ENCODE assay signal across 8 cellular contexts in genomic region chr18:24488824-24489493, GRCh38. TPM values are rescaled to one million over a fixed set of nuclear protein-coding genes. Genes with fewer than 3 reads are reported as not detected.
A peak's percentile ranks its signal among the peaks of the same experiment; 100 is the strongest.
DNase-seq lines count a peak whose midpoint lies in the region; ATAC-seq, FAIRE-seq and TF ChIP-seq lines count a peak whose summit lies in the region.

No MANE protein-coding gene starts in this region.

- H2AFZ ChIP-seq in K562 (ENCODE audit: low read depth, low read length), result no peak overlapping the region

- no peak for TF ChIP-seq EP300 in K562 (IDR thresholded peaks at IDR 0.05; ENCODE audit: low read length)

- H3K4me3 Mint-ChIP-seq in type B pancreatic cell, result no peak overlapping the region
- H3K4me3 Mint-ChIP-seq in activated naive CD4-positive, alpha-beta T cell treated with anti-CD3 and anti-CD28 coated beads for 36 hours, result no peak overlapping the region

- no peak overlapping the region for H3K9ac ChIP-seq in K562 (ENCODE audit: insufficient read depth in 1 of 2, low read depth in 2 of 2, low read length in 2 of 2)

- no peak overlapping the region for H3K4me2 ChIP-seq in K562 (ENCODE audit: insufficient read depth, low read length)

- H3K9me3 Mint-ChIP-seq in type B pancreatic cell, result peaks cover 4% of the 10 kb centered on the region
- no peaks in the 10 kb centered on the region for H3K9me3 Mint-ChIP-seq in activated naive CD4-positive, alpha-beta T cell treated with anti-CD3 and anti-CD28 coated beads for 36 hours

- no peak for TF ChIP-seq POLR2A in K562 (conservative IDR thresholded peaks at IDR 0.05)

- CTCF ChIA-PET in AG04450 (lab: Charles Lee) (interaction anchor here (0.5 to 8.1 kb wide), 59 partner anchors 9 to 1811 kb away, joined by 3 to 155 read pairs (median 4); partner anchors contain the start of genes HRH4 and IMPACT), K562 (lab: Yijun Ruan, JAX; ENCODE audit: low intra/inter-chr PET ratio) (interaction anchor here (0.6 to 1.8 kb wide), 6 partner anchors 124 to 314 kb away, joined by 3 to 17 read pairs (median 5); no protein-coding TSS in a partner anchor)
- CTCF ChIA-PET in activated naive CD4-positive, alpha-beta T cell treated with anti-CD3 and anti-CD28 coated beads for 36 hours (lab: Charles Lee), result interaction anchor here (0.7 to 11.2 kb wide), 52 partner anchors 9 to 874 kb away, joined by 3 to 273 read pairs (median 4); partner anchors contain the start of genes IMPACT and OSBPL1A

- peak; percentile 63 to 79 for TF ChIP-seq RAD21 in K562 (CRISPR knock-in tag; conservative IDR thresholded peaks at IDR 0.05 in 1 of 2, IDR thresholded peaks at IDR 0.05 in 1 of 2)

- in situ Hi-C loops in K562 (cut with MboI), result loop anchor here (5.0 to 10.0 kb wide), 2 partner anchors 132 to 314 kb away; no protein-coding TSS in a partner anchor

- H3K9me1 ChIP-seq in K562 (ENCODE audit: control insufficient read depth, insufficient read depth, low read length), result no peaks in the 10 kb centered on the region

- H3K27ac Mint-ChIP-seq in type B pancreatic cell, result no peak overlapping the region
- no peak overlapping the region for H3K27ac Mint-ChIP-seq in activated naive CD4-positive, alpha-beta T cell treated with anti-CD3 and anti-CD28 coated beads for 36 hours

- H3K9me3 ChIP-seq in AG04450 (ENCODE audit: control insufficient read depth, insufficient read depth, low read length), result no peaks in the 10 kb centered on the region
- no peaks in the 10 kb centered on the region for H3K9me3 ChIP-seq in K562 (replicated peaks; ENCODE audit: control insufficient read depth, insufficient read depth, low read depth, low read length)

- intact Hi-C loops in K562 (cut with micrococcal nuclease), result loop anchor here (1.0 to 10.0 kb wide), 3 partner anchors 64 to 313 kb away; partner anchors contain the start of gene IMPACT
- intact Hi-C loops in activated naive CD4-positive, alpha-beta T cell treated with anti-CD3 and anti-CD28 coated beads for 36 hours (cut with micrococcal nuclease), result loop anchor here (1.0 to 5.0 kb wide), 5 partner anchors 56 to 1343 kb away; no protein-coding TSS in a partner anchor

- WGBS in K562 (ENCODE audit: insufficient coverage, low coverage, missing lambda C conversion rate), result 0% methylated on average over 7 of the region's 7 CpGs

- no peaks in the 10 kb centered on the region for H3K36me3 Mint-ChIP-seq in type B pancreatic cell
- no peaks in the 10 kb centered on the region for H3K36me3 Mint-ChIP-seq in activated naive CD4-positive, alpha-beta T cell treated with anti-CD3 and anti-CD28 coated beads for 36 hours (ENCODE audit: low read depth)

- BruUV-seq in K562 (replicated peaks; lab: Mats Ljungman, UMichigan), result no TSS peak

- peaks cover 26% of the 10 kb centered on the region for H3K4me1 Mint-ChIP-seq in type B pancreatic cell (ENCODE audit: unreplicated experiment)
- H3K4me1 Mint-ChIP-seq in activated naive CD4-positive, alpha-beta T cell treated with anti-CD3 and anti-CD28 coated beads for 36 hours (ENCODE audit: low read depth), result peaks cover 3% of the 10 kb centered on the region

- POLR2A ChIA-PET in AG04450 (lab: Yijun Ruan, JAX), result no interaction called here
- POLR2A ChIA-PET in K562 (lab: Yijun Ruan, JAX), result interaction anchor here (0.7 to 1.2 kb wide), 3 partner anchors 13 to 312 kb away, joined by 3 read pairs; no protein-coding TSS in a partner anchor

- ATAC-seq in K562, result peak; percentile 61
- no peak for ATAC-seq in GM21447 (IDR thresholded peaks at IDR 0.05; ENCODE audit: unreplicated experiment)

- no peak for DNase-seq in AG04450 (ENCODE audit: low read depth, low spot score)
- peak; percentile 29 for DNase-seq in NCI-H345 treated with DMSO at 0.1 percent for 48 hours (lab: John Stamatoyannopoulos, UW; ENCODE audit: unreplicated experiment)
- DNase-seq in K562 (ENCODE audit: extremely low read depth in 1 of 4, low spot score in 3 of 4), result peak; percentile 60 to 62 (median 62)
- no peak for DNase-seq in type B pancreatic cell (ENCODE audit: extremely low spot score, unreplicated experiment)
- DNase-seq in activated naive CD4-positive, alpha-beta T cell treated with anti-CD3 and anti-CD28 coated beads for 36 hours, result no peak

- peaks cover 13% of the 10 kb centered on the region for H3K27me3 ChIP-seq in AG04450 (ENCODE audit: control insufficient read depth, insufficient read depth, low read length)
- H3K27me3 ChIP-seq in K562 (ENCODE audit: control insufficient read depth in 2 of 2, insufficient read depth in 2 of 2, low read length in 2 of 2), result peaks cover 0 to 15% of the 10 kb centered on the region in 2 experiments; a peak in 1 of 5 replicates

- H4K20me1 ChIP-seq in K562 (replicated peaks; ENCODE audit: control insufficient read depth, insufficient read depth, low read length), result no peaks in the 10 kb centered on the region

- H3K27ac ChIP-seq in AG04450 (ENCODE audit: low read depth, low read length), result no peak overlapping the region
- H3K27ac ChIP-seq in K562 (ENCODE audit: extremely low read depth, low read depth, low read length), result no peak overlapping the region

- H3K4me3 ChIP-seq in AG04450 (ENCODE audit: low read depth, low read length), result no peak overlapping the region
- H3K4me3 ChIP-seq in K562, result no peak overlapping the region

- TF ChIP-seq CTCF in AG04450 (IDR thresholded peaks at IDR 0.05; ENCODE audit: low read depth, low read length), result peak; percentile 75
- peak; percentile 56 for TF ChIP-seq CTCF in GM12873 (IDR thresholded peaks at IDR 0.05; ENCODE audit: insufficient read depth, low read depth, low read length, missing control alignments)
- TF ChIP-seq CTCF in K562 (IDR thresholded peaks at IDR 0.05 in 2 of 3, conservative IDR thresholded peaks at IDR 0.05 in 1 of 3; ENCODE audit: insufficient read depth in 2 of 3, low read depth in 1 of 3, low read length in 3 of 3), result peak; percentile 55 to 87 (median 63); a peak in 4 of 6 replicates
- peak; percentile 89 for TF ChIP-seq CTCF in type B pancreatic cell (conservative IDR thresholded peaks at IDR 0.05)

- no peaks in the 10 kb centered on the region for H3K79me2 ChIP-seq in K562 (ENCODE audit: control insufficient read depth, insufficient read depth, low read length)

- no peaks in the 10 kb centered on the region for H3K36me3 ChIP-seq in K562 (ENCODE audit: control insufficient read depth, insufficient read depth, low read length)

- H3K27me3 Mint-ChIP-seq in type B pancreatic cell, result no peaks in the 10 kb centered on the region
- H3K27me3 Mint-ChIP-seq in activated naive CD4-positive, alpha-beta T cell treated with anti-CD3 and anti-CD28 coated beads for 36 hours (ENCODE audit: low read depth), result peaks cover 6% of the 10 kb centered on the region

- FAIRE-seq in K562 (lab: Jason Lieb, UNC) (peak; percentile 78), islet of Langerhans (lab: Jason Lieb, UNC) (peak; percentile 96)

- no peaks in the 10 kb centered on the region for H3K4me1 ChIP-seq in K562 (replicated peaks in 1 of 2; ENCODE audit: control insufficient read depth in 2 of 2, insufficient read depth in 2 of 2, low read length in 2 of 2)

TF ChIP-seq in K562, 482 proteins besides CTCF, POLR2A, EP300 and RAD21 (continues in another document):
- TF ChIP-seq ATF6 (CRISPR knock-in tag; IDR thresholded peaks at IDR 0.05) (no peak), OTX1 (CRISPR knock-in tag; IDR thresholded peaks at IDR 0.05) (0 out of 2 replicates have a peak, but pooled peaks have one; percentile 59)

RNA-seq across cellular contexts. Expression of gene HRH4, which starts 28.5 kb away (rescaled TPM):
- polyA plus RNA-seq in AG04450 (2011; rRNA removed) (0.01 TPM in 1 of 2 replicates, not detected in the other), K562 (2011; rRNA removed) (not detected in 2 replicates), K562 (2014; fragmentation: Illumina TruSeq; extraction: Trizol) (not detected in 2 replicates), K562 (2014; fragmentation: Nextera tagmentation; extraction: Ambion mirVana) (not detected), K562 (2014; rRNA removed) (not detected in 2 replicates)
- polyA minus RNA-seq in AG04450 (2011; rRNA and poly(A)+ RNA removed), result 0.05 TPM in 1 of 2 replicates, not detected in the other
- total RNA-seq in K562 (2011; cell fraction: chromatin; rRNA removed; ENCODE audit: low replicate concordance), result not detected in 2 replicates
- not detected in 2 replicates for total RNA-seq in K562 (2011; cell fraction: nucleolus; rRNA removed)
- not detected in 2 replicates for total RNA-seq in K562 (2011; cell fraction: nucleoplasm; rRNA removed)
- total RNA-seq in K562 (2014; rRNA removed) (not detected in 2 replicates), K562 (2014; rRNA removed; fragmentation: Illumina TruSeq; extraction: Trizol) (not detected in 2 replicates), K562 (2015; rRNA removed; fragmentation: Illumina TruSeq; extraction: Trizol) (not detected in 2 replicates), K562 (2021) (not detected in 2 replicates), type B pancreatic cell (ENCODE audit: low replicate concordance) (0.24 TPM in 1 of 2 replicates, not detected in the other)
- not detected in 2 replicates for polyA plus RNA-seq in K562 (2011; cell fraction: cytosol; rRNA removed)
- not detected in 2 replicates for polyA plus RNA-seq in K562 (2011; cell fraction: nucleus; rRNA removed)
- 0.07 TPM in 1 of 2 replicates, not detected in the other for polyA plus RNA-seq in K562 (2012)
- polyA minus RNA-seq in K562 (2011; rRNA and poly(A)+ RNA removed), result not detected in 2 replicates
- not detected in 2 replicates for polyA minus RNA-seq in K562 (2011; cell fraction: cytosol; rRNA and poly(A)+ RNA removed)
- polyA minus RNA-seq in K562 (2011; cell fraction: nucleus; rRNA and poly(A)+ RNA removed), result not detected in 2 replicates
- total RNA-seq in activated naive CD4-positive, alpha-beta T cell treated with anti-CD3 and anti-CD28 coated beads for 36 hours, result not detected

Comparison
In these comparisons a context has a peak if more than half of its experiments do, and no peak if none do; other contexts are left out.
1. DNase-seq: peak in NCI-H345 treated with DMSO at 0.1 percent for 48 hours (single experiment) and K562 (4 of 4); none in AG04450 (single experiment), type B pancreatic cell (single experiment) and activated naive CD4-positive, alpha-beta T cell treated with anti-CD3 and anti-CD28 coated beads for 36 hours (single experiment).
2. Peak in every context shown above with its lines, with median percentiles within 50 percentile points of each other: CTCF ChIP-seq.